ENCODE assay signal across 2 cellular contexts in the genomic region with DNA sequence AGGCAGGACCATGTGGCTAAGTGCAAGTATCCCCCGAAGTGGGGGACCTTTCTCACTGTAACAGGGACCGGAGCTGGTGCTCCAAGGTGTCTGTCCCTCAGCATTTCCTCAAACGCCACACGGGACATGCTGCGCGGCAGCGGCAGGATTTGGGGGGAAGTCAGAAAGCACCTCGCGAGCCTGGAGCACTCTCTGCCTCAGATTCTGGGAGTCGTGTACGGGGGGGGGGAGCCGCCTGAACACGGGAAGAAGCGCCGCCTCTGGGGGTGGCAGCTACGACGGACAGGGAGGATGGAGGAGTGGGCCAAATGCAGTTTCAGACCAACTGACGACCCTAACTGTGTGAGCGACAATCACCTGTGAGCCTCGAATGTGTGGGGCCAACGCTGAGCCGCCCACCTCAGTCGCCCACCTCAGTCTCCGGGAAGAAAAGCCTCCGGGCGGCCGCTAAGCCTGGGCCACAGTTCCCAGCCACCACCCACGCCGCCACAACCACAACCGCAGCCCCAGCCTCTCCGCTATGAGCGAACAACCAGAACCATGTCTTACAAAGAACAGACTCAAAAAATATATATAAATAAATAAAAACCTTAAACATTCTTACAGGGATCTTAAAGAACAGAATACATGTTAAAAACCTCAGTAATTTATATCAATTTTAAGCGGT.
TF ChIP-seq lines count a peak whose summit lies in the region.

No MANE protein-coding gene starts in this region.

TF ChIP-seq in WTC11, 78 proteins besides CTCF, POLR2A, EP300 and RAD21:
- TF ChIP-seq, protein P1, sequence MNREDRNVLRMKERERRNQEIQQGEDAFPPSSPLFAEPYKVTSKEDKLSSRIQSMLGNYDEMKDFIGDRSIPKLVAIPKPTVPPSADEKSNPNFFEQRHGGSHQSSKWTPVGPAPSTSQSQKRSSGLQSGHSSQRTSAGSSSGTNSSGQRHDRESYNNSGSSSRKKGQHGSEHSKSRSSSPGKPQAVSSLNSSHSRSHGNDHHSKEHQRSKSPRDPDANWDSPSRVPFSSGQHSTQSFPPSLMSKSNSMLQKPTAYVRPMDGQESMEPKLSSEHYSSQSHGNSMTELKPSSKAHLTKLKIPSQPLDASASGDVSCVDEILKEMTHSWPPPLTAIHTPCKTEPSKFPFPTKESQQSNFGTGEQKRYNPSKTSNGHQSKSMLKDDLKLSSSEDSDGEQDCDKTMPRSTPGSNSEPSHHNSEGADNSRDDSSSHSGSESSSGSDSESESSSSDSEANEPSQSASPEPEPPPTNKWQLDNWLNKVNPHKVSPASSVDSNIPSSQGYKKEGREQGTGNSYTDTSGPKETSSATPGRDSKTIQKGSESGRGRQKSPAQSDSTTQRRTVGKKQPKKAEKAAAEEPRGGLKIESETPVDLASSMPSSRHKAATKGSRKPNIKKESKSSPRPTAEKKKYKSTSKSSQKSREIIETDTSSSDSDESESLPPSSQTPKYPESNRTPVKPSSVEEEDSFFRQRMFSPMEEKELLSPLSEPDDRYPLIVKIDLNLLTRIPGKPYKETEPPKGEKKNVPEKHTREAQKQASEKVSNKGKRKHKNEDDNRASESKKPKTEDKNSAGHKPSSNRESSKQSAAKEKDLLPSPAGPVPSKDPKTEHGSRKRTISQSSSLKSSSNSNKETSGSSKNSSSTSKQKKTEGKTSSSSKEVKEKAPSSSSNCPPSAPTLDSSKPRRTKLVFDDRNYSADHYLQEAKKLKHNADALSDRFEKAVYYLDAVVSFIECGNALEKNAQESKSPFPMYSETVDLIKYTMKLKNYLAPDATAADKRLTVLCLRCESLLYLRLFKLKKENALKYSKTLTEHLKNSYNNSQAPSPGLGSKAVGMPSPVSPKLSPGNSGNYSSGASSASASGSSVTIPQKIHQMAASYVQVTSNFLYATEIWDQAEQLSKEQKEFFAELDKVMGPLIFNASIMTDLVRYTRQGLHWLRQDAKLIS (CRISPR knock-in tag; IDR thresholded peaks at IDR 0.05; ENCODE audit: borderline replicate concordance), result no peak
- no peak for TF ChIP-seq CREB1 (CRISPR knock-in tag; IDR thresholded peaks at IDR 0.05)

TF ChIP-seq in HepG2, 621 proteins besides CTCF, POLR2A, EP300 and RAD21:
- TF ChIP-seq, protein P2, sequence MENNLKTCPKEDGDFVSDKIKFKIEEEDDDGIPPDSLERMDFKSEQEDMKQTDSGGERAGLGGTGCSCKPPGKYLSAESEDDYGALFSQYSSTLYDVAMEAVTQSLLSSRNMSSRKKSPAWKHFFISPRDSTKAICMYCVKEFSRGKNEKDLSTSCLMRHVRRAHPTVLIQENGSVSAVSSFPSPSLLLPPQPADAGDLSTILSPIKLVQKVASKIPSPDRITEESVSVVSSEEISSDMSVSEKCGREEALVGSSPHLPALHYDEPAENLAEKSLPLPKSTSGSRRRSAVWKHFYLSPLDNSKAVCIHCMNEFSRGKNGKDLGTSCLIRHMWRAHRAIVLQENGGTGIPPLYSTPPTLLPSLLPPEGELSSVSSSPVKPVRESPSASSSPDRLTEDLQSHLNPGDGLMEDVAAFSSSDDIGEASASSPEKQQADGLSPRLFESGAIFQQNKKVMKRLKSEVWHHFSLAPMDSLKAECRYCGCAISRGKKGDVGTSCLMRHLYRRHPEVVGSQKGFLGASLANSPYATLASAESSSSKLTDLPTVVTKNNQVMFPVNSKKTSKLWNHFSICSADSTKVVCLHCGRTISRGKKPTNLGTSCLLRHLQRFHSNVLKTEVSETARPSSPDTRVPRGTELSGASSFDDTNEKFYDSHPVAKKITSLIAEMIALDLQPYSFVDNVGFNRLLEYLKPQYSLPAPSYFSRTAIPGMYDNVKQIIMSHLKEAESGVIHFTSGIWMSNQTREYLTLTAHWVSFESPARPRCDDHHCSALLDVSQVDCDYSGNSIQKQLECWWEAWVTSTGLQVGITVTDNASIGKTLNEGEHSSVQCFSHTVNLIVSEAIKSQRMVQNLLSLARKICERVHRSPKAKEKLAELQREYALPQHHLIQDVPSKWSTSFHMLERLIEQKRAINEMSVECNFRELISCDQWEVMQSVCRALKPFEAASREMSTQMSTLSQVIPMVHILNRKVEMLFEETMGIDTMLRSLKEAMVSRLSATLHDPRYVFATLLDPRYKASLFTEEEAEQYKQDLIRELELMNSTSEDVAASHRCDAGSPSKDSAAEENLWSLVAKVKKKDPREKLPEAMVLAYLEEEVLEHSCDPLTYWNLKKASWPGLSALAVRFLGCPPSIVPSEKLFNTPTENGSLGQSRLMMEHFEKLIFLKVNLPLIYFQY (CRISPR knock-in tag; IDR thresholded peaks at IDR 0.05; ENCODE audit: borderline replicate concordance), result no peak
- TF ChIP-seq ZNF816 (CRISPR knock-in tag; IDR thresholded peaks at IDR 0.05; ENCODE audit: borderline replicate concordance) (no peak), RBM22 (optimal IDR thresholded peaks at IDR 0.05; ENCODE audit: low read length) (peak; percentile 21), ETV6 (CRISPR knock-in tag; conservative IDR thresholded peaks at IDR 0.05) (no peak), SOX5 (CRISPR knock-in tag; IDR thresholded peaks at IDR 0.05; ENCODE audit: borderline replicate concordance) (no peak), KMT2B (CRISPR knock-in tag; IDR thresholded peaks at IDR 0.05) (no peak), RAD51 (IDR thresholded peaks at IDR 0.05; ENCODE audit: borderline replicate concordance) (no peak), ELF1 (CRISPR knock-in tag; IDR thresholded peaks at IDR 0.05) (no peak), NFRKB (IDR thresholded peaks at IDR 0.05) (no peak), ZNF891 (CRISPR knock-in tag; IDR thresholded peaks at IDR 0.05) (no peak), ZNF766 (CRISPR knock-in tag; IDR thresholded peaks at IDR 0.05; ENCODE audit: borderline replicate concordance) (no peak), HNRNPK (IDR thresholded peaks at IDR 0.05; ENCODE audit: low read depth, low read length, poor library complexity, severe bottlenecking) (no peak), PCBP2 (optimal IDR thresholded peaks at IDR 0.05; ENCODE audit: low read depth, low read length, poor library complexity, severe bottlenecking) (no peak), NRL (CRISPR knock-in tag; IDR thresholded peaks at IDR 0.05; ENCODE audit: borderline replicate concordance) (no peak), AGO2 (optimal IDR thresholded peaks at IDR 0.05; ENCODE audit: low read depth, low read length) (peak; percentile 88), MTA1 (CRISPR knock-in tag; IDR thresholded peaks at IDR 0.05; ENCODE audit: borderline replicate concordance) (no peak), ZNF746 (CRISPR knock-in tag; IDR thresholded peaks at IDR 0.05) (no peak), HNRNPUL1 (IDR thresholded peaks at IDR 0.05; ENCODE audit: low read depth, low read length) (no peak), ASH2L (IDR thresholded peaks at IDR 0.05; ENCODE audit: insufficient read length, low read depth, low read length) (no peak), ZBTB3 (CRISPR knock-in tag; IDR thresholded peaks at IDR 0.05; ENCODE audit: borderline replicate concordance, low read depth) (no peak)
- TF ChIP-seq, protein P3, sequence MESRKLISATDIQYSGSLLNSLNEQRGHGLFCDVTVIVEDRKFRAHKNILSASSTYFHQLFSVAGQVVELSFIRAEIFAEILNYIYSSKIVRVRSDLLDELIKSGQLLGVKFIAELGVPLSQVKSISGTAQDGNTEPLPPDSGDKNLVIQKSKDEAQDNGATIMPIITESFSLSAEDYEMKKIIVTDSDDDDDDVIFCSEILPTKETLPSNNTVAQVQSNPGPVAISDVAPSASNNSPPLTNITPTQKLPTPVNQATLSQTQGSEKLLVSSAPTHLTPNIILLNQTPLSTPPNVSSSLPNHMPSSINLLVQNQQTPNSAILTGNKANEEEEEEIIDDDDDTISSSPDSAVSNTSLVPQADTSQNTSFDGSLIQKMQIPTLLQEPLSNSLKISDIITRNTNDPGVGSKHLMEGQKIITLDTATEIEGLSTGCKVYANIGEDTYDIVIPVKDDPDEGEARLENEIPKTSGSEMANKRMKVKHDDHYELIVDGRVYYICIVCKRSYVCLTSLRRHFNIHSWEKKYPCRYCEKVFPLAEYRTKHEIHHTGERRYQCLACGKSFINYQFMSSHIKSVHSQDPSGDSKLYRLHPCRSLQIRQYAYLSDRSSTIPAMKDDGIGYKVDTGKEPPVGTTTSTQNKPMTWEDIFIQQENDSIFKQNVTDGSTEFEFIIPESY (CRISPR knock-in tag; IDR thresholded peaks at IDR 0.05), result 0 out of 2 replicates have a peak, but pooled peaks have one; percentile 47
- TF ChIP-seq, protein P4, sequence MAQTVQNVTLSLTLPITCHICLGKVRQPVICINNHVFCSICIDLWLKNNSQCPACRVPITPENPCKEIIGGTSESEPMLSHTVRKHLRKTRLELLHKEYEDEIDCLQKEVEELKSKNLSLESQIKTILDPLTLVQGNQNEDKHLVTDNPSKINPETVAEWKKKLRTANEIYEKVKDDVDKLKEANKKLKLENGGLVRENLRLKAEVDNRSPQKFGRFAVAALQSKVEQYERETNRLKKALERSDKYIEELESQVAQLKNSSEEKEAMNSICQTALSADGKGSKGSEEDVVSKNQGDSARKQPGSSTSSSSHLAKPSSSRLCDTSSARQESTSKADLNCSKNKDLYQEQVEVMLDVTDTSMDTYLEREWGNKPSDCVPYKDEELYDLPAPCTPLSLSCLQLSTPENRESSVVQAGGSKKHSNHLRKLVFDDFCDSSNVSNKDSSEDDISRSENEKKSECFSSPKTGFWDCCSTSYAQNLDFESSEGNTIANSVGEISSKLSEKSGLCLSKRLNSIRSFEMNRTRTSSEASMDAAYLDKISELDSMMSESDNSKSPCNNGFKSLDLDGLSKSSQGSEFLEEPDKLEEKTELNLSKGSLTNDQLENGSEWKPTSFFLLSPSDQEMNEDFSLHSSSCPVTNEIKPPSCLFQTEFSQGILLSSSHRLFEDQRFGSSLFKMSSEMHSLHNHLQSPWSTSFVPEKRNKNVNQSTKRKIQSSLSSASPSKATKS (CRISPR knock-in tag; IDR thresholded peaks at IDR 0.05), result no peak
- TF ChIP-seq, protein P5, sequence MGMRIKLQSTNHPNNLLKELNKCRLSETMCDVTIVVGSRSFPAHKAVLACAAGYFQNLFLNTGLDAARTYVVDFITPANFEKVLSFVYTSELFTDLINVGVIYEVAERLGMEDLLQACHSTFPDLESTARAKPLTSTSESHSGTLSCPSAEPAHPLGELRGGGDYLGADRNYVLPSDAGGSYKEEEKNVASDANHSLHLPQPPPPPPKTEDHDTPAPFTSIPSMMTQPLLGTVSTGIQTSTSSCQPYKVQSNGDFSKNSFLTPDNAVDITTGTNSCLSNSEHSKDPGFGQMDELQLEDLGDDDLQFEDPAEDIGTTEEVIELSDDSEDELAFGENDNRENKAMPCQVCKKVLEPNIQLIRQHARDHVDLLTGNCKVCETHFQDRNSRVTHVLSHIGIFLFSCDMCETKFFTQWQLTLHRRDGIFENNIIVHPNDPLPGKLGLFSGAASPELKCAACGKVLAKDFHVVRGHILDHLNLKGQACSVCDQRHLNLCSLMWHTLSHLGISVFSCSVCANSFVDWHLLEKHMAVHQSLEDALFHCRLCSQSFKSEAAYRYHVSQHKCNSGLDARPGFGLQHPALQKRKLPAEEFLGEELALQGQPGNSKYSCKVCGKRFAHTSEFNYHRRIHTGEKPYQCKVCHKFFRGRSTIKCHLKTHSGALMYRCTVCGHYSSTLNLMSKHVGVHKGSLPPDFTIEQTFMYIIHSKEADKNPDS (CRISPR knock-in tag; IDR thresholded peaks at IDR 0.05), result no peak
- TF ChIP-seq, protein P6, sequence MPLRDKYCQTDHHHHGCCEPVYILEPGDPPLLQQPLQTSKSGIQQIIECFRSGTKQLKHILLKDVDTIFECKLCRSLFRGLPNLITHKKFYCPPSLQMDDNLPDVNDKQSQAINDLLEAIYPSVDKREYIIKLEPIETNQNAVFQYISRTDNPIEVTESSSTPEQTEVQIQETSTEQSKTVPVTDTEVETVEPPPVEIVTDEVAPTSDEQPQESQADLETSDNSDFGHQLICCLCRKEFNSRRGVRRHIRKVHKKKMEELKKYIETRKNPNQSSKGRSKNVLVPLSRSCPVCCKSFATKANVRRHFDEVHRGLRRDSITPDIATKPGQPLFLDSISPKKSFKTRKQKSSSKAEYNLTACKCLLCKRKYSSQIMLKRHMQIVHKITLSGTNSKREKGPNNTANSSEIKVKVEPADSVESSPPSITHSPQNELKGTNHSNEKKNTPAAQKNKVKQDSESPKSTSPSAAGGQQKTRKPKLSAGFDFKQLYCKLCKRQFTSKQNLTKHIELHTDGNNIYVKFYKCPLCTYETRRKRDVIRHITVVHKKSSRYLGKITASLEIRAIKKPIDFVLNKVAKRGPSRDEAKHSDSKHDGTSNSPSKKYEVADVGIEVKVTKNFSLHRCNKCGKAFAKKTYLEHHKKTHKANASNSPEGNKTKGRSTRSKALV (CRISPR knock-in tag; IDR thresholded peaks at IDR 0.05), result no peak
